ENCODE assay signal across 8 cellular contexts in the genomic region with DNA sequence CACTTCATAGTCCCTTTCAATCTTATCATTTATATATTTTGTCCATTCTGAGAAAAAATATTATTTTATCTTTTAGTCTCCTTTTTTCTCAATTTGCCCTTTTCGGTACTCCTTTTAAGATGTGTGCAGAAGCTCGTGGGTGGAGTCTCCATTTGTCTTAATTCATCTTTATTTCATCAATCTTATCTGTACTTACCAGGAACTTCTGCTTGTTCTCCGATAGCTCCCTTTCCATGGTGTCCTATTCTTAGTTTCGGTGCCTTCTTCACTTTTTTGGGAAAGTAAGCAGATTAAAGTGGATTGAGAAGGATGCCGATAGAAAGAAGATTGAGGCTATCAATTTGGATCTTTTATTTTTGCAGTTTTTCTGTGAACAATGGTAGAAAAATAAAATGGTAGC.
"Had no signal": no experiment of that assay in that cellular context is flagged by ENCODE, and none has a peak within 500 bp of the region (broad histone marks: within the 10 kb centered on the region; RNA-seq: fewer than 3 reads in every experiment).

No MANE protein-coding gene starts in this region.

- H3K27ac ChIP-seq: HL-60, KMS-11 had no signal

- H3K9ac ChIP-seq: KMS-11 had no signal

- H3K4me1 Mint-ChIP-seq: IgD-negative memory B cell had no signal

- H3K4me2 ChIP-seq: KMS-11 had no signal

- H3K27ac Mint-ChIP-seq: IgD-negative memory B cell had no signal

- H3K4me3 Mint-ChIP-seq: IgD-negative memory B cell had no signal

- FAIRE-seq: HepG2, HTR-8/SVneo had no signal

- H3K27me3 Mint-ChIP-seq: IgD-negative memory B cell had no signal

- ATAC-seq: HepG2 had no signal

- H3K36me3 Mint-ChIP-seq: IgD-negative memory B cell had no signal

- DNase-seq: IMR-90, KBM-7, KG1 had no signal
